In genomic region chr18:58580623-58581022, GRCh38 we compare ENCODE assay signal across 12 cellular contexts. TPM values are rescaled to one million over a fixed set of nuclear protein-coding genes. Genes with fewer than 3 reads are reported as not detected.
A peak's percentile ranks its signal among the peaks of the same experiment; 100 is the strongest.
DNase-seq lines count a peak whose midpoint lies in the region; ATAC-seq and TF ChIP-seq lines count a peak whose summit lies in the region.
"Had no signal": no experiment of that assay in that cellular context is flagged by ENCODE, and none has a peak within 500 bp of the region (broad histone marks: within the 10 kb centered on the region; RNA-seq: fewer than 3 reads in every experiment).

No MANE protein-coding gene starts in this region.

- H3K36me3 ChIP-seq in GM23248 (ENCODE audit: low read depth) (peaks cover 4% of the 10 kb centered on the region; the same call in 1 of the 2 replicates), thyroid gland (no peaks in the 10 kb centered on the region)
- H3K36me3 ChIP-seq: lower lobe of right lung had no signal

- peaks cover 63% of the 10 kb centered on the region for H3K4me1 ChIP-seq in GM23248 (ENCODE audit: insufficient read depth)
- no peaks in the 10 kb centered on the region for H3K4me1 ChIP-seq in thyroid gland
- H3K4me1 ChIP-seq: lower lobe of right lung had no signal

- H2AFZ ChIP-seq in GM23248, result no peak overlapping the region

- in situ Hi-C loops in GM23248 (cut with MboI), result no loop called here

- H3K9me3 ChIP-seq in GM23248 (ENCODE audit: low read depth) (no peaks in the 10 kb centered on the region), thyroid gland (no peaks in the 10 kb centered on the region)
- H3K9me3 ChIP-seq: lower lobe of right lung had no signal

- no peaks in the 10 kb centered on the region for H3K27me3 Mint-ChIP-seq in osteocyte (ENCODE audit: unreplicated experiment)

- H3K9me3 Mint-ChIP-seq in osteocyte (ENCODE audit: unreplicated experiment), result no peaks in the 10 kb centered on the region
- H3K9me3 Mint-ChIP-seq: stimulated activated effector memory CD8-positive, alpha-beta T cell treated with anti-CD3 and anti-CD28 coated beads, Interleukin-12 subunit alpha, Interleukin-12 subunit beta, amount 100 ng/mL, for 72 hours had no signal

- peak overlapping the region; percentile 98 for H3K27ac Mint-ChIP-seq in osteocyte (ENCODE audit: unreplicated experiment)
- H3K27ac Mint-ChIP-seq: stimulated activated effector memory CD8-positive, alpha-beta T cell treated with anti-CD3 and anti-CD28 coated beads, Interleukin-12 subunit alpha, Interleukin-12 subunit beta, amount 100 ng/mL, for 72 hours had no signal

- H3K4me3 Mint-ChIP-seq in osteocyte (ENCODE audit: unreplicated experiment), result peak overlapping the region; percentile 87
- H3K4me3 Mint-ChIP-seq: stimulated activated effector memory CD8-positive, alpha-beta T cell treated with anti-CD3 and anti-CD28 coated beads, Interleukin-12 subunit alpha, Interleukin-12 subunit beta, amount 100 ng/mL, for 72 hours had no signal

- intact Hi-C loops in thyroid gland (cut with DNase I), result no loop called here

- peak overlapping the region; percentile 39; the same call in 1 of the 2 replicates for H3K9ac ChIP-seq in GM23248

- peaks cover 2% of the 10 kb centered on the region for H3K36me3 Mint-ChIP-seq in osteocyte (ENCODE audit: unreplicated experiment)
- H3K36me3 Mint-ChIP-seq: stimulated activated effector memory CD8-positive, alpha-beta T cell treated with anti-CD3 and anti-CD28 coated beads, Interleukin-12 subunit alpha, Interleukin-12 subunit beta, amount 100 ng/mL, for 72 hours had no signal

- peak overlapping the region; percentile 97 for H3K27ac ChIP-seq in GM23248
- no peak overlapping the region for H3K27ac ChIP-seq in thyroid gland
- H3K27ac ChIP-seq: lower lobe of right lung had no signal

- TF ChIP-seq CTCF in osteocyte (IDR thresholded peaks at IDR 0.05) (peak; percentile 10), thyroid gland (IDR thresholded peaks at IDR 0.05) (no peak)

- peaks cover 94% of the 10 kb centered on the region for H3K4me1 Mint-ChIP-seq in osteocyte (ENCODE audit: unreplicated experiment)

- H3K27me3 ChIP-seq in GM23248 (replicated peaks; ENCODE audit: insufficient read depth), result no peaks in the 10 kb centered on the region
- no peaks in the 10 kb centered on the region for H3K27me3 ChIP-seq in thyroid gland

- 95 to 97% methylated on average over 2 of the region's 2 CpGs for WGBS in GM23248 (ENCODE audit: low coverage in 1 of 2, low lambda C conversion rate in 2 of 2, missing lambda C conversion rate in 2 of 2), 2 experiments
- 79 to 88% methylated on average over 2 of the region's 2 CpGs for WGBS in thyroid gland, 2 donors

- peaks cover 74% of the 10 kb centered on the region for H3F3A ChIP-seq in GM23248 (ENCODE audit: insufficient read depth)

- no peaks in the 10 kb centered on the region for H3K9me2 ChIP-seq in GM23248 (ENCODE audit: insufficient read depth)

- no peaks in the 10 kb centered on the region for H4K20me1 ChIP-seq in GM23248 (ENCODE audit: insufficient read depth)

- H3K4me2 ChIP-seq in GM23248 (ENCODE audit: unreplicated experiment), result peak overlapping the region; percentile 70

- H3K79me2 ChIP-seq in GM23248 (ENCODE audit: insufficient read depth), result peaks cover 31% of the 10 kb centered on the region

- DNase-seq in GM23248 (peak; percentile 57), OCI-M1 (lab: John Stamatoyannopoulos, UW) (peak; percentile 36), erythroblast (lab: John Stamatoyannopoulos, UW) (peak; percentile 18 to 29), osteocyte (ENCODE audit: extremely low spot score, unreplicated experiment) (peak; percentile 13), thyroid gland (no peak)
- DNase-seq in activated T-cell treated with anti-CD3 and anti-CD28 coated beads, Interleukin-2, amount 50 U/mL, for 48 hours, result no peak
- DNase-seq: activated CD4-positive, alpha-beta T cell treated with anti-CD3 and anti-CD28 coated beads, Interleukin-2, amount 50 U/mL, for 1 hour; lower lobe of right lung; MV-4-11; occipital lobe had no signal

- ATAC-seq in GM21529 (IDR thresholded peaks at IDR 0.05; ENCODE audit: unreplicated experiment), result no peak
- ATAC-seq: lower lobe of right lung; stimulated activated effector memory CD8-positive, alpha-beta T cell treated with anti-CD3 and anti-CD28 coated beads, Interleukin-12 subunit alpha, Interleukin-12 subunit beta, amount 100 ng/mL, for 72 hours had no signal

- H3K4me3 ChIP-seq in GM23248 (peak overlapping the region; percentile 96; the same call in 1 of the 2 replicates), thyroid gland (replicated peaks in 1 of 3) (no peak overlapping the region)
- H3K4me3 ChIP-seq: lower lobe of right lung had no signal

- TF ChIP-seq POLR2A in erythroblast (IDR thresholded peaks at IDR 0.05; ENCODE audit: low read length), result no peak
- TF ChIP-seq POLR2A in thyroid gland (IDR thresholded peaks at IDR 0.05), result no peak

RNA-seq across cellular contexts. Expression of gene ALPK2, which starts 48.3 kb away (rescaled TPM):
- 85.0 and 98.6 TPM in 2 replicates for total RNA-seq in GM23248 (2014; rRNA removed; shearing (Covaris generic))
- polyA plus RNA-seq in GM23248 (2016; fragmentation: Nextera tagmentation; extraction: Ambion mirVana), result 41.2 and 55.1 TPM in 2 replicates
- 54.9 and 61.2 TPM in 2 replicates for total RNA-seq in osteocyte
- total RNA-seq in thyroid gland, result under 1 TPM in 1 of 4 donors, not detected in 3; 0.11 TPM
- total RNA-seq: lower lobe of right lung had no signal

Comparison
In these comparisons a context has a peak if more than half of its experiments do, and no peak if none do; other contexts are left out.
1. DNase-seq: peak in GM23248 (single experiment), OCI-M1 (single experiment), erythroblast (2 of 2) and osteocyte (single experiment); none in thyroid gland (0 of 2) and activated T-cell treated with anti-CD3 and anti-CD28 coated beads, Interleukin-2, amount 50 U/mL, for 48 hours (0 of 2).
2. RNA of gene ALPK2, which starts 48.3 kb away (total RNA-seq): 85.0 to 98.6 TPM in GM23248 and 54.9 to 61.2 TPM in osteocyte; 0.11 TPM in thyroid gland; every median in the first group is over 10 times any median in the second.